1 cellular context compared by ENCODE assay signal in the genomic region with DNA sequence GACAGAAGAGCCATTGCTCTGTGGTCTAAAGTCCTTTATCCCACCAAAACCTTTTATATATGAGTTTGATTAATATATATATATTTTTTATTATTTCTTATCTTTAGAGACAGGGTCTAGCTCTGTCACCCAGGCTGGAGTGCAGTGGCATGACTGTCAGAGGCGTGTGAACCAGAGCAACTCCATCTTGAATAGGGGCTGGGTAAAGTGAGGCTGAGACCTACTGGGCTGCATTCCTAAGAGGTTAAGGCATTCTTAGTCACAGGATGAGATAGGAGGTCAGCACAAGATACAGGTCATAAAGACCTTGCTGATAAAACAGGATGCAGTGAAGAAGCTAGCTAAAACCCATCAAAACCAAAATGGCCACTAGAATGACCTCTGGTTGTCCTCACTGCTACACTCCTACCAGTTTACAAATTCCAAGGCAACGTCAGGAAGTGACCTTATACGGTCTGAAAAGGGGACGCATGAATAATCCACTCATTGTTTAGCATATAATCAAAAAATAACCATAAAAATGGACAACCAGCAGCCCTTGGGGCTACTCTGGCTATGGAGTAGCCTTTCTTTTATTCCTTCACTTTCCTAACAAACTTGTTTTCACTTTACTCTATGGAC.
TF ChIP-seq lines count a peak whose summit lies in the region.

No MANE protein-coding gene starts in this region.

TF ChIP-seq in K562, 482 proteins besides CTCF, POLR2A, EP300 and RAD21 (continued from another document):
- TF ChIP-seq, protein P1, sequence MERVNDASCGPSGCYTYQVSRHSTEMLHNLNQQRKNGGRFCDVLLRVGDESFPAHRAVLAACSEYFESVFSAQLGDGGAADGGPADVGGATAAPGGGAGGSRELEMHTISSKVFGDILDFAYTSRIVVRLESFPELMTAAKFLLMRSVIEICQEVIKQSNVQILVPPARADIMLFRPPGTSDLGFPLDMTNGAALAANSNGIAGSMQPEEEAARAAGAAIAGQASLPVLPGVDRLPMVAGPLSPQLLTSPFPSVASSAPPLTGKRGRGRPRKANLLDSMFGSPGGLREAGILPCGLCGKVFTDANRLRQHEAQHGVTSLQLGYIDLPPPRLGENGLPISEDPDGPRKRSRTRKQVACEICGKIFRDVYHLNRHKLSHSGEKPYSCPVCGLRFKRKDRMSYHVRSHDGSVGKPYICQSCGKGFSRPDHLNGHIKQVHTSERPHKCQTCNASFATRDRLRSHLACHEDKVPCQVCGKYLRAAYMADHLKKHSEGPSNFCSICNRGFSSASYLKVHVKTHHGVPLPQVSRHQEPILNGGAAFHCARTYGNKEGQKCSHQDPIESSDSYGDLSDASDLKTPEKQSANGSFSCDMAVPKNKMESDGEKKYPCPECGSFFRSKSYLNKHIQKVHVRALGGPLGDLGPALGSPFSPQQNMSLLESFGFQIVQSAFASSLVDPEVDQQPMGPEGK (CRISPR knock-in tag; IDR thresholded peaks at IDR 0.05; ENCODE audit: borderline replicate concordance) = no peak
- TF ChIP-seq, protein P2, sequence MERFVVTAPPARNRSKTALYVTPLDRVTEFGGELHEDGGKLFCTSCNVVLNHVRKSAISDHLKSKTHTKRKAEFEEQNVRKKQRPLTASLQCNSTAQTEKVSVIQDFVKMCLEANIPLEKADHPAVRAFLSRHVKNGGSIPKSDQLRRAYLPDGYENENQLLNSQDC (CRISPR knock-in tag; IDR thresholded peaks at IDR 0.05) = no peak
- TF ChIP-seq SMARCC2 (IDR thresholded peaks at IDR 0.05; ENCODE audit: low read depth) (no peak), ATF7 (IDR thresholded peaks at IDR 0.05) (no peak), ARNT (IDR thresholded peaks at IDR 0.05) (no peak), ZNF740 (CRISPR knock-in tag; IDR thresholded peaks at IDR 0.05) (no peak), ZNF740 (tag; IDR thresholded peaks at IDR 0.05) (peak in 1 of 2 experiments; percentile 84; a peak in 2 of 4 replicates), RNF2 (IDR thresholded peaks at IDR 0.05) (no peak), SIN3A (IDR thresholded peaks at IDR 0.05; ENCODE audit: borderline replicate concordance in 2 of 2, control insufficient read depth in 1 of 2, low read depth in 2 of 2, low read length in 2 of 2) (no peak), PHF8 (IDR thresholded peaks at IDR 0.05; ENCODE audit: borderline replicate concordance, low read length) (no peak), SMARCB1 (IDR thresholded peaks at IDR 0.05; ENCODE audit: insufficient read length, low read depth) (no peak), POLR2B (IDR thresholded peaks at IDR 0.05; ENCODE audit: low read depth, partially characterized antibody) (no peak), FOXJ2 (tag; IDR thresholded peaks at IDR 0.05) (no peak), TCF7 (IDR thresholded peaks at IDR 0.05; ENCODE audit: borderline replicate concordance) (no peak)
- TF ChIP-seq, protein P3, sequence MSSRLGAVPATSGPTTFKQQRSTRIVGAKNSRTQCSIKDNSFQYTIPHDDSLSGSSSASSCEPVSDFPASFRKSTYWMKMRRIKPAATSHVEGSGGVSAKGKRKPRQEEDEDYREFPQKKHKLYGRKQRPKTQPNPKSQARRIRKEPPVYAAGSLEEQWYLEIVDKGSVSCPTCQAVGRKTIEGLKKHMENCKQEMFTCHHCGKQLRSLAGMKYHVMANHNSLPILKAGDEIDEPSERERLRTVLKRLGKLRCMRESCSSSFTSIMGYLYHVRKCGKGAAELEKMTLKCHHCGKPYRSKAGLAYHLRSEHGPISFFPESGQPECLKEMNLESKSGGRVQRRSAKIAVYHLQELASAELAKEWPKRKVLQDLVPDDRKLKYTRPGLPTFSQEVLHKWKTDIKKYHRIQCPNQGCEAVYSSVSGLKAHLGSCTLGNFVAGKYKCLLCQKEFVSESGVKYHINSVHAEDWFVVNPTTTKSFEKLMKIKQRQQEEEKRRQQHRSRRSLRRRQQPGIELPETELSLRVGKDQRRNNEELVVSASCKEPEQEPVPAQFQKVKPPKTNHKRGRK (tag; IDR thresholded peaks at IDR 0.05) = no peak
- TF ChIP-seq, protein P4, sequence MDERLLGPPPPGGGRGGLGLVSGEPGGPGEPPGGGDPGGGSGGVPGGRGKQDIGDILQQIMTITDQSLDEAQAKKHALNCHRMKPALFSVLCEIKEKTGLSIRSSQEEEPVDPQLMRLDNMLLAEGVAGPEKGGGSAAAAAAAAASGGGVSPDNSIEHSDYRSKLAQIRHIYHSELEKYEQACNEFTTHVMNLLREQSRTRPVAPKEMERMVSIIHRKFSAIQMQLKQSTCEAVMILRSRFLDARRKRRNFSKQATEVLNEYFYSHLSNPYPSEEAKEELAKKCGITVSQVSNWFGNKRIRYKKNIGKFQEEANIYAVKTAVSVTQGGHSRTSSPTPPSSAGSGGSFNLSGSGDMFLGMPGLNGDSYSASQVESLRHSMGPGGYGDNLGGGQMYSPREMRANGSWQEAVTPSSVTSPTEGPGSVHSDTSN (CRISPR knock-in tag; IDR thresholded peaks at IDR 0.05; ENCODE audit: low read depth) = no peak
- TF ChIP-seq, protein P4 (tag; conservative IDR thresholded peaks at IDR 0.05; ENCODE audit: low read depth) = no peak
TF ChIP-seq in K562: peak in this region for 15.
